ENCODE assay signal across 16 cellular contexts in the genomic region with DNA sequence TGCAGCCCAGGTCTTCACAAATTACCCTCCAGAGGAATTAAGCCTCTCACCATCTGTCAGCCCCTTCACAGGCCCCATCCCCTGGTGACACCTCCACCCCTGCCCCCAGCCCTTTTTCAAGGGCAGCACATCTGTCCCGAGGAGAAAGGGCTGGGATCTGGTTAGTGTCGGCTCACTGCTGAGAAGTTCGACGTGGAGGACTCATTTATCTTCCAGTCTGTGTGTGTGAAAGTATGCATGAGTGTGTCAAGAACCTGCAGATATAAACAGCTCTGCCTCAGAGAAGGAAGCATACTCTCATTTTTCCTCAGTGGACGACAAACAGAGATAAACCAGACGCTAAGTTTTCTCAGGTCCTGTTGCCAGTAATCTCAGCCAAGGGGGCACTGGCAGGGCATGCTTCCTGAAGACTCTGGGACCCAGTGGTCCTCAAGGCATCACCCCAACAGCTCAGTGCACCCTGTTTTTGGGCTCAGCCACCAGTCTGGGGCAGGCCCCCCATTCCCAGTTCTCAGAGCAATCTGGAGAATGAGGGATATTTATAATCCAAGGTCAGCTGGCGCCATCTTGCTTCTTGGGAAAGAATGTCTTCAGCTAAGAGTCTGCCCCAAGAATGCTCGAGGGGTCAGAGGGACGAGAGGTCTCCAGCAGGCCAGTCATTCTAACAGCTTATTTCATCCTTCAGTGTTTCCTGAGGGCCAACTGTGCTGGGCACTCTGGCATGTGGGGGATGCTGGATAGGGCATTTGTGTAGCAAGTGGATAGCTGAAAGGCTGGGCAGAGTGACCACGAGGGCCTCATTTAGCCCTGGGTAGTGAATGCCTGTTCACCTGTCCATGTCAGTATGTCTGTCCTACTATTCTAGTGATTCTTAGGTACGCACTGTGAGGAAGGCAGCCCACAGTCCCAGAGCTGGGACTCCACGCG.
DNase-seq lines count a peak whose midpoint lies in the region; ATAC-seq, FAIRE-seq and TF ChIP-seq lines count a peak whose summit lies in the region.
"Had no signal": no experiment of that assay in that cellular context is flagged by ENCODE, and none has a peak within 500 bp of the region (broad histone marks: within the 10 kb centered on the region; RNA-seq: fewer than 3 reads in every experiment).

No MANE protein-coding gene starts in this region.

- peaks cover 8% of the 10 kb centered on the region for H3K27me3 Mint-ChIP-seq in type B pancreatic cell
- H3K27me3 Mint-ChIP-seq in stimulated activated naive B cell treated with anti-CD40 and anti-IgM and Interleukin-4, amounts not matched to agents 10 μg/mL and 1 μg/mL and 100 μg/mL, for 72 hours, result peaks cover 0 to 7% of the 10 kb centered on the region in 2 donors

- H3K36me3 ChIP-seq in kidney (ENCODE audit: control insufficient read depth in 1 of 2, insufficient read depth in 2 of 2, low read length in 2 of 2), result no peaks in the 10 kb centered on the region
- H3K36me3 ChIP-seq: adrenal gland had no signal

- H3K9me3 ChIP-seq in kidney (ENCODE audit: control insufficient read depth in 1 of 2, low read length in 2 of 2), result no peaks in the 10 kb centered on the region
- H3K9me3 ChIP-seq: adrenal gland had no signal

- no peak for ATAC-seq in GM21737 (IDR thresholded peaks at IDR 0.05; ENCODE audit: unreplicated experiment)
- ATAC-seq in stimulated activated naive B cell treated with anti-CD40 and anti-IgM and Interleukin-4, amounts not matched to agents 10 μg/mL and 1 μg/mL and 100 μg/mL, for 72 hours (replicated peaks), result no peak
- ATAC-seq: PC-3; stimulated activated naive CD8-positive, alpha-beta T cell treated with anti-CD3 and anti-CD28 coated beads, Interleukin-15, Interleukin-2, amounts not matched to agents 100 U/mL and 50 U/mL, for 24 hours had no signal

- DNase-seq in DMS 273 (lab: John Stamatoyannopoulos, UW; ENCODE audit: unreplicated experiment) (peak; percentile 73), DMS 273 treated with DMSO at 0.1 percent for 48 hours (lab: John Stamatoyannopoulos, UW) (no peak), coronary artery (ENCODE audit: low spot score) (peak; percentile 61), kidney (peak; percentile 23), type B pancreatic cell (ENCODE audit: extremely low spot score, unreplicated experiment) (no peak), NCI-H1048 (lab: John Stamatoyannopoulos, UW) (no peak)
- DNase-seq in stimulated activated naive B cell treated with anti-CD40 and anti-IgM and Interleukin-4, amounts not matched to agents 10 μg/mL and 1 μg/mL and 100 μg/mL, for 72 hours, result no peak
- DNase-seq: activated T-cell treated with anti-CD3 and anti-CD28 coated beads, Interleukin-2, amount 50 U/mL, for 48 hours; adrenal gland; CD4-positive, alpha-beta memory T cell; GM23248; PC-3; stimulated activated naive CD8-positive, alpha-beta T cell treated with anti-CD3 and anti-CD28 coated beads, Interleukin-15, Interleukin-2, amounts not matched to agents 100 U/mL and 50 U/mL, for 24 hours had no signal

- intact Hi-C loops in kidney (cut with DNase I), result no loop called here

- H3K27ac Mint-ChIP-seq in type B pancreatic cell, result no peak overlapping the region
- no peak overlapping the region for H3K27ac Mint-ChIP-seq in stimulated activated naive B cell treated with anti-CD40 and anti-IgM and Interleukin-4, amounts not matched to agents 10 μg/mL and 1 μg/mL and 100 μg/mL, for 72 hours

- peak overlapping the region; percentile 50 for H3K4me3 Mint-ChIP-seq in type B pancreatic cell
- H3K4me3 Mint-ChIP-seq in stimulated activated naive B cell treated with anti-CD40 and anti-IgM and Interleukin-4, amounts not matched to agents 10 μg/mL and 1 μg/mL and 100 μg/mL, for 72 hours, result no peak overlapping the region
- H3K4me3 Mint-ChIP-seq: CD4-positive, alpha-beta memory T cell had no signal

- no peak for FAIRE-seq in kidney (lab: Jason Lieb, UNC)

- TF ChIP-seq CTCF in coronary artery (IDR thresholded peaks at IDR 0.05), result no peak
- no peak for TF ChIP-seq CTCF in kidney (IDR thresholded peaks at IDR 0.05; ENCODE audit: borderline replicate concordance, extremely low read depth, insufficient read depth)
- TF ChIP-seq CTCF in type B pancreatic cell (conservative IDR thresholded peaks at IDR 0.05), result no peak

- H3K4me3 ChIP-seq in coronary artery, result no peak overlapping the region
- no peak overlapping the region for H3K4me3 ChIP-seq in kidney (ENCODE audit: low read length in 2 of 2)
- H3K4me3 ChIP-seq: adrenal gland, dorsolateral prefrontal cortex, GM23248 had no signal

- peaks cover 3% of the 10 kb centered on the region for H3K9me3 Mint-ChIP-seq in type B pancreatic cell
- no peaks in the 10 kb centered on the region for H3K9me3 Mint-ChIP-seq in stimulated activated naive B cell treated with anti-CD40 and anti-IgM and Interleukin-4, amounts not matched to agents 10 μg/mL and 1 μg/mL and 100 μg/mL, for 72 hours

- H3K4me1 ChIP-seq in kidney (ENCODE audit: control insufficient read depth in 1 of 2, insufficient read depth in 1 of 2, low read depth in 1 of 2, low read length in 2 of 2), result peaks cover 0 to 16% of the 10 kb centered on the region in 2 donors
- H3K4me1 ChIP-seq: adrenal gland had no signal

- H3K4me1 Mint-ChIP-seq in type B pancreatic cell (ENCODE audit: unreplicated experiment), result peaks cover 29% of the 10 kb centered on the region
- H3K4me1 Mint-ChIP-seq in stimulated activated naive B cell treated with anti-CD40 and anti-IgM and Interleukin-4, amounts not matched to agents 10 μg/mL and 1 μg/mL and 100 μg/mL, for 72 hours, result no peaks in the 10 kb centered on the region
- H3K4me1 Mint-ChIP-seq: CD4-positive, alpha-beta memory T cell had no signal

- no peak overlapping the region for H3K9ac ChIP-seq in kidney (ENCODE audit: low read length in 2 of 2)
- H3K9ac ChIP-seq: GM23248 had no signal

- peak overlapping the region; percentile 6 to 71 for H3K27ac ChIP-seq in coronary artery
- H3K27ac ChIP-seq in kidney (ENCODE audit: low read depth in 2 of 2, low read length in 2 of 2), result no peak overlapping the region
- H3K27ac ChIP-seq: 22Rv1, adrenal gland, GM23248 had no signal

- H3K36me3 Mint-ChIP-seq in type B pancreatic cell, result no peaks in the 10 kb centered on the region
- no peaks in the 10 kb centered on the region for H3K36me3 Mint-ChIP-seq in stimulated activated naive B cell treated with anti-CD40 and anti-IgM and Interleukin-4, amounts not matched to agents 10 μg/mL and 1 μg/mL and 100 μg/mL, for 72 hours
- H3K36me3 Mint-ChIP-seq: CD4-positive, alpha-beta memory T cell had no signal

Comparison
In these comparisons a context has a peak if more than half of its experiments do, and no peak if none do; other contexts are left out.
1. DNase-seq: peak in DMS 273 (single experiment), coronary artery (single experiment) and kidney (single experiment); none in DMS 273 treated with DMSO at 0.1 percent for 48 hours (single experiment), type B pancreatic cell (single experiment), NCI-H1048 (single experiment) and stimulated activated naive B cell treated with anti-CD40 and anti-IgM and Interleukin-4, amounts not matched to agents 10 μg/mL and 1 μg/mL and 100 μg/mL, for 72 hours (single experiment).
2. H3K27ac ChIP-seq: peak in coronary artery (2 of 2); none in kidney (0 of 2).